ENCODE assay signal across 34 cellular contexts in the genomic region with DNA sequence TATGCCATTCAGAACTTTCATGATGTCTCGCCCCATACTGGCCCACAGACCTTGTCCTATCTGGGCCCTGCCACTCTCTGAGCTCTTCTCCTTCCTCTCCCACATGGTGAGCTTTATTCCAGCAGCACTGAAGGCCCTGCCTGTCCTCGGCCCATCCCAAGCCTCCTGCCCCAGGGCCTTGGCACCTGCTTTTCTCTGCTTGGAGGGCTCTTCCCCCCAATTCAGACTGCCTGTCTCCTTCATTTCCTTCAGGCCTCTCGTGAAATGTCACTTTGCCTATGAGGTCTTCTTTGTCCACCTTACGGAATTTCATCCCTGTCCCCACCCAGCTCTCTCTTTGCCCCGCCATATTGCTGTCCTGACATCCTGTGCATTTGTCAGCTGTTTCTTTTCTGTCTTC.
"Had no signal": no experiment of that assay in that cellular context is flagged by ENCODE, and none has a peak within 500 bp of the region (broad histone marks: within the 10 kb centered on the region; RNA-seq: fewer than 3 reads in every experiment).

No MANE protein-coding gene starts in this region.

- DNase-seq: Karpas-422, Kasumi-1, MG63, MM.1S, MV-4-11, NCI-H1048, NCI-H1092, NCI-H1092 treated with DMSO at 0.1 percent for 48 hours, NCI-H1105, NCI-H1105 treated with DMSO at 0.1 percent for 48 hours, NCI-H1417 treated with DMSO at 0.1 percent for 48 hours, NCI-H1436, NCI-H1436 treated with DMSO at 0.1 percent for 48 hours, NCI-H146, NCI-H1694, NCI-H1694 treated with DMSO at 0.1 percent for 48 hours, NCI-H187, NCI-H187 treated with DMSO at 0.1 percent for 48 hours, NCI-H1930, NCI-H2029, NCI-H2029 treated with DMSO at 0.1 percent for 48 hours, NCI-H2081, NCI-H2081 treated with DMSO at 0.1 percent for 48 hours, NCI-H2107, NCI-H2171, NCI-H2171 treated with DMSO at 0.1 percent for 48 hours, NCI-H2227 treated with DMSO at 0.1 percent for 48 hours, NCI-H226, NCI-H345, NCI-H446, NCI-H446 treated with DMSO at 0.1 percent for 48 hours, NCI-H510A, NCI-H510A treated with DMSO at 0.1 percent for 48 hours, NCI-H524 had no signal

- H3K27me3 ChIP-seq: MG63 had no signal

- H3K36me3 ChIP-seq: MG63 had no signal

- H3K9me3 ChIP-seq: MG63 had no signal

- H3K4me3 ChIP-seq: MG63 had no signal
